In genomic region chr1:200491097-200491496, GRCh38 we compare ENCODE assay signal across 1 cellular context.
TF ChIP-seq lines count a peak whose summit lies in the region.

No MANE protein-coding gene starts in this region.

TF ChIP-seq in HEK293, 187 proteins besides CTCF, POLR2A, EP300 and RAD21 (continued from another document and continues in another):
- no peak for TF ChIP-seq ZNF704 (tag by site-specific recombination; IDR thresholded peaks at IDR 0.05)
- no peak for TF ChIP-seq ZNF202 (tag by site-specific recombination; IDR thresholded peaks at IDR 0.05; ENCODE audit: borderline replicate concordance)
- 0 out of 2 replicates have a peak, but pooled peaks have one; percentile 44 for TF ChIP-seq SP7 (tag by site-specific recombination; IDR thresholded peaks at IDR 0.05)
- no peak for TF ChIP-seq ZNF768 (tag by site-specific recombination; IDR thresholded peaks at IDR 0.05)
- TF ChIP-seq ZNF366 (tag by site-specific recombination; conservative IDR thresholded peaks at IDR 0.05), result 0 out of 2 replicates have a peak, but pooled peaks have one; percentile 21
- TF ChIP-seq ZNF629 (tag by site-specific recombination; IDR thresholded peaks at IDR 0.05), result peak; percentile 55
- TF ChIP-seq PRDM10 (tag by site-specific recombination; IDR thresholded peaks at IDR 0.05), result no peak
- no peak for TF ChIP-seq ZNF175 (tag by site-specific recombination; IDR thresholded peaks at IDR 0.05)
- TF ChIP-seq PATZ1 (tag by site-specific recombination; IDR thresholded peaks at IDR 0.05), result peak; percentile 46; the same call in 1 of the 2 replicates
- TF ChIP-seq ELK4 (IDR thresholded peaks at IDR 0.05; ENCODE audit: borderline replicate concordance, low read depth, low read length), result no peak
- no peak for TF ChIP-seq ZNF248 (tag by site-specific recombination; IDR thresholded peaks at IDR 0.05)
- no peak for TF ChIP-seq ZNF660 (tag by site-specific recombination; IDR thresholded peaks at IDR 0.05)
- TF ChIP-seq ZNF24 (tag by site-specific recombination; IDR thresholded peaks at IDR 0.05), result 0 out of 2 replicates have a peak, but pooled peaks have one; percentile 61
- TF ChIP-seq ZNF639 (tag by site-specific recombination; IDR thresholded peaks at IDR 0.05), result no peak
- TF ChIP-seq ZBTB8A (tag by site-specific recombination; IDR thresholded peaks at IDR 0.05), result 0 out of 2 replicates have a peak, but pooled peaks have one; percentile 48
- TF ChIP-seq ZNF132 (tag by site-specific recombination; IDR thresholded peaks at IDR 0.05; ENCODE audit: borderline replicate concordance), result no peak
- no peak for TF ChIP-seq ZNF362 (tag by site-specific recombination; IDR thresholded peaks at IDR 0.05)
- TF ChIP-seq KLF8 (tag by site-specific recombination; IDR thresholded peaks at IDR 0.05), result no peak
- no peak for TF ChIP-seq ZNF16 (tag by site-specific recombination; IDR thresholded peaks at IDR 0.05; ENCODE audit: low read depth)
- no peak for TF ChIP-seq ZNF513 (tag by site-specific recombination; IDR thresholded peaks at IDR 0.05)
- TF ChIP-seq ZNF610 (tag by site-specific recombination; IDR thresholded peaks at IDR 0.05; ENCODE audit: borderline replicate concordance), result no peak
- no peak for TF ChIP-seq TRIM28 (IDR thresholded peaks at IDR 0.05; ENCODE audit: borderline replicate concordance, low read length)
- no peak for TF ChIP-seq ZNF350 (tag by site-specific recombination; IDR thresholded peaks at IDR 0.05)
- no peak for TF ChIP-seq KLF7 (tag by site-specific recombination; IDR thresholded peaks at IDR 0.05; ENCODE audit: borderline replicate concordance)
- TF ChIP-seq ZNF311 (tag by site-specific recombination; IDR thresholded peaks at IDR 0.05; ENCODE audit: borderline replicate concordance), result no peak
- no peak for TF ChIP-seq ZNF555 (tag by site-specific recombination; conservative IDR thresholded peaks at IDR 0.05)
- no peak for TF ChIP-seq HOXD13 (CRISPR knock-in tag; IDR thresholded peaks at IDR 0.05; ENCODE audit: borderline replicate concordance)
- no peak for TF ChIP-seq ZSCAN16 (tag by site-specific recombination; IDR thresholded peaks at IDR 0.05)
- TF ChIP-seq TSHZ1 (tag by site-specific recombination; IDR thresholded peaks at IDR 0.05; ENCODE audit: borderline replicate concordance), result peak; percentile 68; the same call in 1 of the 2 replicates
- no peak; the same call in 1 of the 2 replicates for TF ChIP-seq AEBP2 (tag by site-specific recombination; IDR thresholded peaks at IDR 0.05; ENCODE audit: borderline replicate concordance)
- TF ChIP-seq ZNF157 (tag by site-specific recombination; IDR thresholded peaks at IDR 0.05), result no peak
- TF ChIP-seq PRDM6 (tag by site-specific recombination; IDR thresholded peaks at IDR 0.05), result peak; percentile 93
- TF ChIP-seq ZBTB6 (tag by site-specific recombination; IDR thresholded peaks at IDR 0.05), result no peak
- no peak for TF ChIP-seq ZNF621 (tag by site-specific recombination; IDR thresholded peaks at IDR 0.05)
- TF ChIP-seq KLF10 (tag by site-specific recombination; IDR thresholded peaks at IDR 0.05), result 0 out of 2 replicates have a peak, but pooled peaks have one; percentile 40
- no peak for TF ChIP-seq GLI4 (tag by site-specific recombination; IDR thresholded peaks at IDR 0.05)
- TF ChIP-seq ZNF514 (tag by site-specific recombination; IDR thresholded peaks at IDR 0.05), result no peak
